ENCODE assay signal across 12 cellular contexts in genomic region chr15:70262171-70262570, GRCh38.
"Had no signal": no experiment of that assay in that cellular context is flagged by ENCODE, and none has a peak within 500 bp of the region (broad histone marks: within the 10 kb centered on the region; RNA-seq: fewer than 3 reads in every experiment).

No MANE protein-coding gene starts in this region.

- DNase-seq: activated gamma-delta T cell; effector CD8-positive, alpha-beta T cell; immature natural killer cell; mesenchymal stem cell; naive thymus-derived CD4-positive, alpha-beta T cell; stimulated activated CD4-positive, alpha-beta T cell treated with anti-CD3 and anti-CD28 coated beads, Interleukin-4, amount 100 ng/mL, for 24 hours; upper lobe of left lung had no signal

- H3K4me3 ChIP-seq: gastroesophageal sphincter, heart left ventricle, smooth muscle cell, thoracic aorta, upper lobe of left lung had no signal

- H3K9ac ChIP-seq: parathyroid adenoma had no signal

- H3K27me3 ChIP-seq: gastroesophageal sphincter, heart left ventricle, upper lobe of left lung had no signal

- H3K36me3 ChIP-seq: gastroesophageal sphincter, heart left ventricle, thoracic aorta, upper lobe of left lung had no signal

- H3K27ac ChIP-seq: gastroesophageal sphincter, heart left ventricle, parathyroid adenoma, thoracic aorta, upper lobe of left lung had no signal

- H3K79me2 ChIP-seq: parathyroid adenoma had no signal

- H3K4me1 ChIP-seq: parathyroid adenoma had no signal

- H3K9me3 ChIP-seq: gastroesophageal sphincter, heart left ventricle, thoracic aorta, upper lobe of left lung had no signal

- H2AFZ ChIP-seq: parathyroid adenoma had no signal

- H3K4me2 ChIP-seq: smooth muscle cell had no signal
